ENCODE assay signal across 2 cellular contexts in genomic region chr5:79417495-79417894, GRCh38.
TF ChIP-seq lines count a peak whose summit lies in the region.

No MANE protein-coding gene starts in this region.

TF ChIP-seq in SK-N-SH treated with all-trans-retinoic acid at 6 μM for 48 hours, 23 proteins besides CTCF, POLR2A, EP300 and RAD21 (continued from another document):
- TF ChIP-seq CSRNP3 (CRISPR knock-in tag; IDR thresholded peaks at IDR 0.05) (0 out of 2 replicates have a peak, but pooled peaks have one; percentile 9), ZFP3 (CRISPR knock-in tag; IDR thresholded peaks at IDR 0.05) (0 out of 2 replicates have a peak, but pooled peaks have one; percentile 41)

TF ChIP-seq in SK-N-SH, 30 proteins besides CTCF, POLR2A, EP300 and RAD21 (continued from another document):
- TF ChIP-seq IRF3 (IDR thresholded peaks at IDR 0.05; ENCODE audit: low read depth, low read length) = no peak
- TF ChIP-seq FOXJ3 (CRISPR knock-in tag; IDR thresholded peaks at IDR 0.05) = no peak
- no peak for TF ChIP-seq GABPA (IDR thresholded peaks at IDR 0.05; ENCODE audit: low read depth)
- TF ChIP-seq NRF1 (IDR thresholded peaks at IDR 0.05; ENCODE audit: low read depth, low read length) = no peak
- TF ChIP-seq SMC3 (IDR thresholded peaks at IDR 0.05; ENCODE audit: low read depth, low read length) = no peak
- TF ChIP-seq YY1 (IDR thresholded peaks at IDR 0.05; ENCODE audit: low read depth) = no peak
- TF ChIP-seq TCF12 (IDR thresholded peaks at IDR 0.05) = no peak
- TF ChIP-seq JUND (IDR thresholded peaks at IDR 0.05) = no peak
- no peak for TF ChIP-seq MEF2A (IDR thresholded peaks at IDR 0.05; ENCODE audit: borderline replicate concordance, low read depth)
- TF ChIP-seq FOXM1 (IDR thresholded peaks at IDR 0.05; ENCODE audit: low read depth) = no peak
- TF ChIP-seq RFX5 (IDR thresholded peaks at IDR 0.05; ENCODE audit: low read length) = no peak
- TF ChIP-seq TEAD4 (IDR thresholded peaks at IDR 0.05; ENCODE audit: borderline replicate concordance, insufficient read depth) = no peak
- TF ChIP-seq PBX3 (IDR thresholded peaks at IDR 0.05) = no peak
- TF ChIP-seq NFIC (IDR thresholded peaks at IDR 0.05; ENCODE audit: borderline replicate concordance) = no peak
